In the genomic region with DNA sequence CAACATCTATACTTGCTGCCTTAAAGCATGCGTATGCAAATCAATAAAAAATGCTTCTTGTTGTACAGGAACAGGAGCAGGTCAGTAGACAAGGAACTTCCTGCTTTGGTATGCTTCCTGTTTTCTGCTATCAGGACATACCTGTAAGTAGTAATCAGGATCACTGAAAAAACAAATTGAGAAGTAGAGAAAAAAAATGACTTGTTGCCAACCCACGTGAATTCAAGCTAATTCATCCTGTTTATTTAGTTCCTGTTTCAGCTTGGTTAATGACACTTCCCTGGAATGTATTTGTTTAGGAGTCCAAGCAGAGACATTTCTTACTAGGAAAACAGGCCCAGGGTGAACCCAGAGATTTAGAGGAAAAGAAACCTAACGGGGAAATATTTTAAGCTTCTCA, we compare ENCODE assay signal across 14 cellular contexts.
DNase-seq lines count a peak whose midpoint lies in the region; ATAC-seq and TF ChIP-seq lines count a peak whose summit lies in the region.
"Had no signal": no experiment of that assay in that cellular context is flagged by ENCODE, and none has a peak within 500 bp of the region (broad histone marks: within the 10 kb centered on the region; RNA-seq: fewer than 3 reads in every experiment).

No MANE protein-coding gene starts in this region.

- H3K9me3 ChIP-seq in right lobe of liver (peaks cover 0 to 3% (median 0%) of the 10 kb centered on the region in 4 donors), thyroid gland (no peaks in the 10 kb centered on the region)

- DNase-seq in LoVo (ENCODE audit: low spot score): peak; percentile 56
- no peak for DNase-seq in chondrocyte (ENCODE audit: low spot score)
- DNase-seq in right lobe of liver: no peak
- no peak for DNase-seq in thyroid gland
- DNase-seq in NCI-H187 treated with DMSO at 0.1 percent for 48 hours (lab: John Stamatoyannopoulos, UW): no peak
- no peak for DNase-seq in nucleus accumbens (lab: John Stamatoyannopoulos, UW)
- DNase-seq in hippocampal formation (lab: John Stamatoyannopoulos, UW): no peak
- DNase-seq: cortex of kidney; hypothalamus; NCI-H2081; Peyer's patch; stimulated activated CD4-positive, alpha-beta T cell treated with anti-CD3 and anti-CD28 coated beads, Interleukin-2, amount 100 ng/mL, for 24 hours had no signal

- peaks cover 27% of the 10 kb centered on the region for H3K4me1 Mint-ChIP-seq in chondrocyte (ENCODE audit: low read depth)

- intact Hi-C loops in right lobe of liver (cut with DNase I): no loop called here
- intact Hi-C loops in thyroid gland (cut with DNase I): loop anchor here (10.0 kb wide), 1 partner anchor 128 kb away; a partner anchor contains a TSS

- no peak overlapping the region for H3K4me3 Mint-ChIP-seq in chondrocyte (ENCODE audit: unreplicated experiment)
- H3K4me3 Mint-ChIP-seq: activated T-helper 1 cell treated with anti-CD3 and anti-CD28 coated beads, Interleukin-12 subunit alpha, Interleukin-12 subunit beta, Interleukin-2, Interleukin-4 antibody, amounts not matched to agents 30 ng/mL and 10 ng/mL and 1 ng/mL, durations not matched to agents 14 hours and 24 hours and 36 hours; stimulated activated naive CD8-positive, alpha-beta T cell treated with anti-CD3 and anti-CD28 coated beads, Interleukin-15, Interleukin-2, amounts not matched to agents 100 ng/mL and 50 ng/mL, for 24 hours had no signal

- H3K27me3 Mint-ChIP-seq in chondrocyte (ENCODE audit: low read depth): no peaks in the 10 kb centered on the region
- H3K27me3 Mint-ChIP-seq: stimulated activated naive CD8-positive, alpha-beta T cell treated with anti-CD3 and anti-CD28 coated beads, Interleukin-15, Interleukin-2, amounts not matched to agents 100 ng/mL and 50 ng/mL, for 24 hours had no signal

- no peaks in the 10 kb centered on the region for H3K27me3 ChIP-seq in right lobe of liver
- H3K27me3 ChIP-seq in thyroid gland: no peaks in the 10 kb centered on the region
- H3K27me3 ChIP-seq: Peyer's patch had no signal

- H3K4me3 ChIP-seq in right lobe of liver (no peak overlapping the region), thyroid gland (replicated peaks in 1 of 3) (no peak overlapping the region)
- H3K4me3 ChIP-seq: Peyer's patch had no signal

- TF ChIP-seq POLR2A in right lobe of liver (IDR thresholded peaks at IDR 0.05): peak; percentile 22
- TF ChIP-seq POLR2A in thyroid gland (IDR thresholded peaks at IDR 0.05): no peak

- WGBS in right lobe of liver (ENCODE audit: insufficient coverage, low coverage, low lambda C conversion rate, missing lambda C conversion rate): 19% methylated on average over 3 of the region's 3 CpGs
- WGBS in thyroid gland, 2 donors: 23 to 32% methylated on average over 3 of the region's 3 CpGs

- no peak for TF ChIP-seq CTCF in chondrocyte (IDR thresholded peaks at IDR 0.05)
- TF ChIP-seq CTCF in right lobe of liver (IDR thresholded peaks at IDR 0.05): no peak
- TF ChIP-seq CTCF in thyroid gland (IDR thresholded peaks at IDR 0.05): no peak

- H3K27ac ChIP-seq in right lobe of liver (peak overlapping the region; percentile 41 to 69 (median 66)), thyroid gland (peak overlapping the region; percentile 84 to 88 (median 86))

- H3K36me3 ChIP-seq in right lobe of liver (peaks cover 0 to 2% (median 0%) of the 10 kb centered on the region in 4 donors), thyroid gland (no peaks in the 10 kb centered on the region)

- H3K9me3 Mint-ChIP-seq in chondrocyte (ENCODE audit: low read depth): peaks cover 7% of the 10 kb centered on the region
- H3K9me3 Mint-ChIP-seq: stimulated activated naive CD8-positive, alpha-beta T cell treated with anti-CD3 and anti-CD28 coated beads, Interleukin-15, Interleukin-2, amounts not matched to agents 100 ng/mL and 50 ng/mL, for 24 hours had no signal

- H3K27ac Mint-ChIP-seq in chondrocyte (ENCODE audit: unreplicated experiment): peak overlapping the region; percentile 29
- H3K27ac Mint-ChIP-seq: activated T-helper 1 cell treated with anti-CD3 and anti-CD28 coated beads, Interleukin-12 subunit alpha, Interleukin-12 subunit beta, Interleukin-2, Interleukin-4 antibody, amounts not matched to agents 30 ng/mL and 10 ng/mL and 1 ng/mL, durations not matched to agents 14 hours and 24 hours and 36 hours; stimulated activated naive CD8-positive, alpha-beta T cell treated with anti-CD3 and anti-CD28 coated beads, Interleukin-15, Interleukin-2, amounts not matched to agents 100 ng/mL and 50 ng/mL, for 24 hours had no signal

- peaks cover 25% of the 10 kb centered on the region for H3K36me3 Mint-ChIP-seq in chondrocyte (ENCODE audit: low read depth)

- ATAC-seq in right lobe of liver: peak; percentile 88 to 91 (median 90)

- H3K4me1 ChIP-seq in right lobe of liver (peaks cover 0 to 15% (median 5%) of the 10 kb centered on the region in 4 donors), thyroid gland (peaks cover 25 to 38% of the 10 kb centered on the region in 2 donors)
